ENCODE assay signal across 9 cellular contexts in the genomic region with DNA sequence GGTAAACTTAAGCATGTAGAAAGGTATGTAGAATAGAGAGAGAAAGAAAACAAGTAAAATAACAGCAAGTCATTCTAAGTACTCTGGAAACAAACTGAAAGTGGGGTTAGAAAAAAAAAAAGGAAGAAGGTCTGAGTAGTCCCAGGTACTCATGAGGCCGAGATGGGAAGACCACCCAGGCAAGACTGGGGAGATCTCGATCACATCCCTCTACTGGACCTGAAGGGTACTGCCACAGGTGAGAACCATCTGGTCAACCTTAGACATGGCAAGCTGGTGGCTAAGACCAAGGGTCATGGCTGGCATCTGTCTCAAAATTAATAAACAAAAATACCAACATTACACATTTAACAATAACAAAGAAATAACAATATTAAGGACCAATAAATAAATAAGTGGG. TPM values are rescaled to one million over a fixed set of nuclear protein-coding genes. Genes with fewer than 3 reads are reported as not detected.
DNase-seq lines count a peak whose midpoint lies in the region; ATAC-seq and TF ChIP-seq lines count a peak whose summit lies in the region.
"Had no signal": no experiment of that assay in that cellular context is flagged by ENCODE, and none has a peak within 500 bp of the region (broad histone marks: within the 10 kb centered on the region; RNA-seq: fewer than 3 reads in every experiment).

No MANE protein-coding gene starts in this region.

- H3K4me1 Mint-ChIP-seq in activated naive CD8-positive, alpha-beta T cell treated with anti-CD3 and anti-CD28 coated beads, Interleukin-2, amount 50 U/mL, for 24 hours = peaks cover 2% of the 10 kb centered on the region
- H3K4me1 Mint-ChIP-seq in activated naive CD8-positive, alpha-beta T cell treated with anti-CD3 and anti-CD28 coated beads for 36 hours = peaks cover 5% of the 10 kb centered on the region
- H3K4me1 Mint-ChIP-seq in endothelial cell (ENCODE audit: unreplicated experiment) = no peaks in the 10 kb centered on the region
- H3K4me1 Mint-ChIP-seq in stimulated activated effector memory CD8-positive, alpha-beta T cell treated with anti-CD3 and anti-CD28 coated beads, Interleukin-12 subunit alpha, Interleukin-12 subunit beta, amount 100 ng/mL, for 72 hours = peaks cover 11% of the 10 kb centered on the region
- no peaks in the 10 kb centered on the region for H3K4me1 Mint-ChIP-seq in osteocyte (ENCODE audit: unreplicated experiment)
- peaks cover 4 to 7% of the 10 kb centered on the region in 2 donors for H3K4me1 Mint-ChIP-seq in immature natural killer cell

- no peak for ATAC-seq in activated naive CD8-positive, alpha-beta T cell treated with anti-CD3 and anti-CD28 coated beads, Interleukin-2, amount 50 U/mL, for 24 hours
- peak; percentile 42 for ATAC-seq in stimulated activated effector memory CD8-positive, alpha-beta T cell treated with anti-CD3 and anti-CD28 coated beads, Interleukin-12 subunit alpha, Interleukin-12 subunit beta, amount 100 ng/mL, for 72 hours

- H3K27ac Mint-ChIP-seq in activated naive CD8-positive, alpha-beta T cell treated with anti-CD3 and anti-CD28 coated beads, Interleukin-2, amount 50 U/mL, for 24 hours = no peak overlapping the region
- H3K27ac Mint-ChIP-seq in activated naive CD8-positive, alpha-beta T cell treated with anti-CD3 and anti-CD28 coated beads for 36 hours = no peak overlapping the region
- H3K27ac Mint-ChIP-seq in endothelial cell (ENCODE audit: unreplicated experiment) = no peak overlapping the region
- no peak overlapping the region for H3K27ac Mint-ChIP-seq in stimulated activated effector memory CD8-positive, alpha-beta T cell treated with anti-CD3 and anti-CD28 coated beads, Interleukin-12 subunit alpha, Interleukin-12 subunit beta, amount 100 ng/mL, for 72 hours
- no peak overlapping the region for H3K27ac Mint-ChIP-seq in osteocyte (ENCODE audit: unreplicated experiment)
- H3K27ac Mint-ChIP-seq in immature natural killer cell = no peak overlapping the region

- H3K36me3 Mint-ChIP-seq in activated naive CD8-positive, alpha-beta T cell treated with anti-CD3 and anti-CD28 coated beads, Interleukin-2, amount 50 U/mL, for 24 hours (ENCODE audit: low read depth) = peaks cover 5% of the 10 kb centered on the region
- peaks cover 10% of the 10 kb centered on the region for H3K36me3 Mint-ChIP-seq in activated naive CD8-positive, alpha-beta T cell treated with anti-CD3 and anti-CD28 coated beads for 36 hours
- H3K36me3 Mint-ChIP-seq in endothelial cell (ENCODE audit: low read depth, unreplicated experiment) = peaks cover 13% of the 10 kb centered on the region
- H3K36me3 Mint-ChIP-seq in stimulated activated effector memory CD8-positive, alpha-beta T cell treated with anti-CD3 and anti-CD28 coated beads, Interleukin-12 subunit alpha, Interleukin-12 subunit beta, amount 100 ng/mL, for 72 hours = no peaks in the 10 kb centered on the region
- no peaks in the 10 kb centered on the region for H3K36me3 Mint-ChIP-seq in osteocyte (ENCODE audit: unreplicated experiment)
- H3K36me3 Mint-ChIP-seq in immature natural killer cell = no peaks in the 10 kb centered on the region

- peaks cover 25% of the 10 kb centered on the region for H3K9me3 Mint-ChIP-seq in activated naive CD8-positive, alpha-beta T cell treated with anti-CD3 and anti-CD28 coated beads, Interleukin-2, amount 50 U/mL, for 24 hours
- peaks cover 31% of the 10 kb centered on the region for H3K9me3 Mint-ChIP-seq in activated naive CD8-positive, alpha-beta T cell treated with anti-CD3 and anti-CD28 coated beads for 36 hours
- H3K9me3 Mint-ChIP-seq in endothelial cell (ENCODE audit: unreplicated experiment) = peaks cover 15% of the 10 kb centered on the region
- H3K9me3 Mint-ChIP-seq in stimulated activated effector memory CD8-positive, alpha-beta T cell treated with anti-CD3 and anti-CD28 coated beads, Interleukin-12 subunit alpha, Interleukin-12 subunit beta, amount 100 ng/mL, for 72 hours = no peaks in the 10 kb centered on the region
- peaks cover 27% of the 10 kb centered on the region for H3K9me3 Mint-ChIP-seq in osteocyte (ENCODE audit: unreplicated experiment)
- H3K9me3 Mint-ChIP-seq in immature natural killer cell = peaks cover 0 to 6% (median 1%) of the 10 kb centered on the region in 6 donors

- peak; percentile 7 for DNase-seq in activated naive CD8-positive, alpha-beta T cell treated with anti-CD3 and anti-CD28 coated beads, Interleukin-2, amount 50 U/mL, for 24 hours
- no peak for DNase-seq in activated naive CD8-positive, alpha-beta T cell treated with anti-CD3 and anti-CD28 coated beads for 36 hours
- DNase-seq in NB4 (ENCODE audit: low read depth) = peak; percentile 37
- DNase-seq in endothelial cell (ENCODE audit: low spot score) = no peak
- DNase-seq in stimulated activated effector memory CD8-positive, alpha-beta T cell treated with anti-CD3 and anti-CD28 coated beads, Interleukin-12 subunit alpha, Interleukin-12 subunit beta, amount 100 ng/mL, for 72 hours (ENCODE audit: low spot score in 2 of 2) = no peak
- DNase-seq in islet precursor cell = no peak
- DNase-seq in osteocyte (ENCODE audit: extremely low spot score, unreplicated experiment) = no peak
- DNase-seq in immature natural killer cell = no peak

- TF ChIP-seq POLR2A in NB4 (IDR thresholded peaks at IDR 0.05; ENCODE audit: extremely low read depth, insufficient read length) = no peak

- H3K4me3 Mint-ChIP-seq in activated naive CD8-positive, alpha-beta T cell treated with anti-CD3 and anti-CD28 coated beads, Interleukin-2, amount 50 U/mL, for 24 hours = no peak overlapping the region
- no peak overlapping the region for H3K4me3 Mint-ChIP-seq in activated naive CD8-positive, alpha-beta T cell treated with anti-CD3 and anti-CD28 coated beads for 36 hours
- H3K4me3 Mint-ChIP-seq in endothelial cell (ENCODE audit: unreplicated experiment) (no peak overlapping the region), osteocyte (ENCODE audit: unreplicated experiment) (no peak overlapping the region), immature natural killer cell (no peak overlapping the region)
- no peak overlapping the region for H3K4me3 Mint-ChIP-seq in stimulated activated effector memory CD8-positive, alpha-beta T cell treated with anti-CD3 and anti-CD28 coated beads, Interleukin-12 subunit alpha, Interleukin-12 subunit beta, amount 100 ng/mL, for 72 hours

- no peaks in the 10 kb centered on the region for H3K27me3 Mint-ChIP-seq in activated naive CD8-positive, alpha-beta T cell treated with anti-CD3 and anti-CD28 coated beads, Interleukin-2, amount 50 U/mL, for 24 hours
- no peaks in the 10 kb centered on the region for H3K27me3 Mint-ChIP-seq in activated naive CD8-positive, alpha-beta T cell treated with anti-CD3 and anti-CD28 coated beads for 36 hours
- H3K27me3 Mint-ChIP-seq in endothelial cell (ENCODE audit: unreplicated experiment) = no peaks in the 10 kb centered on the region
- no peaks in the 10 kb centered on the region for H3K27me3 Mint-ChIP-seq in osteocyte (ENCODE audit: unreplicated experiment)
- peaks cover 0 to 3% (median 2%) of the 10 kb centered on the region in 3 donors for H3K27me3 Mint-ChIP-seq in immature natural killer cell (ENCODE audit: low read depth in 3 of 3)

- TF ChIP-seq CTCF in NB4 (IDR thresholded peaks at IDR 0.05; ENCODE audit: low read depth, low read length) (peak; percentile 55), endothelial cell (IDR thresholded peaks at IDR 0.05; ENCODE audit: unreplicated experiment) (peak; percentile 49), osteocyte (IDR thresholded peaks at IDR 0.05) (no peak)

- no peak overlapping the region for H3K4me3 ChIP-seq in NB4 (ENCODE audit: low read depth, low read length)
- H3K4me3 ChIP-seq: ascending aorta had no signal

RNA-seq across cellular contexts. Expression of gene ZNF724, which starts 36.3 kb away (rescaled TPM):
- total RNA-seq in activated naive CD8-positive, alpha-beta T cell treated with anti-CD3 and anti-CD28 coated beads for 36 hours = 10 to 100 TPM; 12.5 to 13.9 TPM
- 10.6 TPM for total RNA-seq in endothelial cell (ENCODE audit: unreplicated experiment)
- 3.2 and 3.4 TPM in 2 replicates for total RNA-seq in osteocyte
- polyA plus RNA-seq in immature natural killer cell = 1 to 10 TPM in 1 of 3 donors, under 1 TPM in 1, not detected in 1; 0.77 to 2.4 TPM
- total RNA-seq: ascending aorta had no signal

Comparison
In these comparisons a context has a peak if more than half of its experiments do, and no peak if none do; other contexts are left out.
1. DNase-seq: peak in activated naive CD8-positive, alpha-beta T cell treated with anti-CD3 and anti-CD28 coated beads, Interleukin-2, amount 50 U/mL, for 24 hours (single experiment) and NB4 (single experiment); none in activated naive CD8-positive, alpha-beta T cell treated with anti-CD3 and anti-CD28 coated beads for 36 hours (single experiment), endothelial cell (single experiment), stimulated activated effector memory CD8-positive, alpha-beta T cell treated with anti-CD3 and anti-CD28 coated beads, Interleukin-12 subunit alpha, Interleukin-12 subunit beta, amount 100 ng/mL, for 72 hours (0 of 2), islet precursor cell (single experiment), osteocyte (single experiment) and immature natural killer cell (0 of 3).